9 cellular contexts compared by ENCODE assay signal in genomic region chr3:171028779-171029232, GRCh38. TPM values are rescaled to one million over a fixed set of nuclear protein-coding genes. Genes with fewer than 3 reads are reported as not detected.
DNase-seq lines count a peak whose midpoint lies in the region; ATAC-seq and TF ChIP-seq lines count a peak whose summit lies in the region.
"Had no signal": no experiment of that assay in that cellular context is flagged by ENCODE, and none has a peak within 500 bp of the region (broad histone marks: within the 10 kb centered on the region; RNA-seq: fewer than 3 reads in every experiment).

No MANE protein-coding gene starts in this region.

- 53 to 60% methylated on average over 8 of the region's 8 CpGs for WGBS in body of pancreas, 2 donors
- WGBS in stomach, 5 donors, result 32 to 40% (median 38%) methylated on average over 8 of the region's 8 CpGs

- TF ChIP-seq POLR2A in body of pancreas (IDR thresholded peaks at IDR 0.05) (no peak), stomach (IDR thresholded peaks at IDR 0.05) (no peak)

- H3K27me3 ChIP-seq in body of pancreas (no peaks in the 10 kb centered on the region), stomach (peaks cover 0 to 13% (median 5%) of the 10 kb centered on the region in 3 donors)

- no peak for TF ChIP-seq EP300 in stomach (IDR thresholded peaks at IDR 0.05)

- H3K36me3 ChIP-seq in body of pancreas (replicated peaks in 1 of 2; ENCODE audit: insufficient read depth in 1 of 2, low read depth in 2 of 2), result no peaks in the 10 kb centered on the region
- H3K36me3 ChIP-seq in stomach, result no peaks in the 10 kb centered on the region

- ATAC-seq in body of pancreas, result peak; percentile 81

- H3K36me3 Mint-ChIP-seq in activated T-helper 1 cell treated with anti-CD3 and anti-CD28 coated beads, Interleukin-12 subunit alpha, Interleukin-12 subunit beta, Interleukin-2, Interleukin-4 antibody, amounts not matched to agents 30 ng/mL and 10 ng/mL and 1 ng/mL, durations not matched to agents 14 hours and 24 hours and 36 hours (ENCODE audit: low read depth), result no peaks in the 10 kb centered on the region

- peaks cover 12% of the 10 kb centered on the region for H3K27me3 Mint-ChIP-seq in activated T-helper 1 cell treated with anti-CD3 and anti-CD28 coated beads, Interleukin-12 subunit alpha, Interleukin-12 subunit beta, Interleukin-2, Interleukin-4 antibody, amounts not matched to agents 30 ng/mL and 10 ng/mL and 1 ng/mL, durations not matched to agents 14 hours and 24 hours and 36 hours (ENCODE audit: insufficient read depth)

- H3K4me1 Mint-ChIP-seq in activated T-helper 1 cell treated with anti-CD3 and anti-CD28 coated beads, Interleukin-12 subunit alpha, Interleukin-12 subunit beta, Interleukin-2, Interleukin-4 antibody, amounts not matched to agents 30 ng/mL and 10 ng/mL and 1 ng/mL, durations not matched to agents 14 hours and 24 hours and 36 hours (ENCODE audit: low read depth), result no peaks in the 10 kb centered on the region

- peak; percentile 90 for DNase-seq in HCEC 1CT
- peak in 2 of 4 donors; percentile 13 to 41 for DNase-seq in body of pancreas
- peak; percentile 96 for DNase-seq in iris pigment epithelial cell (ENCODE audit: low read depth)
- no peak for DNase-seq in stomach
- DNase-seq in RPMI8226, result no peak
- DNase-seq in activated naive CD4-positive, alpha-beta T cell (lab: John Stamatoyannopoulos, UW), result no peak
- DNase-seq in globus pallidus (ENCODE audit: low spot score), result no peak
- no peak for DNase-seq in activated T-helper 1 cell treated with anti-CD3 and anti-CD28 coated beads, Interleukin-12 subunit alpha, Interleukin-12 subunit beta, Interleukin-2, Interleukin-4 antibody, amounts not matched to agents 30 ng/mL and 10 ng/mL and 1 ng/mL, durations not matched to agents 14 hours and 24 hours and 36 hours (ENCODE audit: low spot score)
- DNase-seq: NCI-H187 had no signal

- H3K4me1 ChIP-seq in body of pancreas (peaks cover 34% of the 10 kb centered on the region), stomach (peaks cover 0 to 17% (median 6%) of the 10 kb centered on the region in 4 donors)

- no peak overlapping the region for H3K4me3 Mint-ChIP-seq in activated T-helper 1 cell treated with anti-CD3 and anti-CD28 coated beads, Interleukin-12 subunit alpha, Interleukin-12 subunit beta, Interleukin-2, Interleukin-4 antibody, amounts not matched to agents 30 ng/mL and 10 ng/mL and 1 ng/mL, durations not matched to agents 14 hours and 24 hours and 36 hours

- H3K9me3 Mint-ChIP-seq in activated T-helper 1 cell treated with anti-CD3 and anti-CD28 coated beads, Interleukin-12 subunit alpha, Interleukin-12 subunit beta, Interleukin-2, Interleukin-4 antibody, amounts not matched to agents 30 ng/mL and 10 ng/mL and 1 ng/mL, durations not matched to agents 14 hours and 24 hours and 36 hours, result no peaks in the 10 kb centered on the region

- H3K4me3 ChIP-seq in body of pancreas, result no peak overlapping the region
- H3K4me3 ChIP-seq in stomach, result peak overlapping the region; percentile 32 to 34 (median 32)

- H3K27ac ChIP-seq in body of pancreas (peak overlapping the region in 2 of 4 donors; percentile 54 to 64), stomach (peak overlapping the region in 2 of 5 donors; percentile 35 to 50)

- intact Hi-C loops in body of pancreas (cut with DNase I), result no loop called here
- intact Hi-C loops in stomach (cut with DNase I; ENCODE audit: low total_unique reads), result no loop called here
- intact Hi-C loops in activated T-helper 1 cell treated with anti-CD3 and anti-CD28 coated beads, Interleukin-12 subunit alpha, Interleukin-12 subunit beta, Interleukin-2, Interleukin-4 antibody, amounts not matched to agents 30 ng/mL and 10 ng/mL and 1 ng/mL, durations not matched to agents 14 hours and 24 hours and 36 hours (cut with micrococcal nuclease), result loop anchor here (5.0 kb wide), 1 partner anchor 157 kb away; the partner anchor contains the start of gene RPL22L1

- TF ChIP-seq CTCF in body of pancreas (IDR thresholded peaks at IDR 0.05) (no peak), stomach (IDR thresholded peaks at IDR 0.05) (no peak)

- H3K27ac Mint-ChIP-seq in activated T-helper 1 cell treated with anti-CD3 and anti-CD28 coated beads, Interleukin-12 subunit alpha, Interleukin-12 subunit beta, Interleukin-2, Interleukin-4 antibody, amounts not matched to agents 30 ng/mL and 10 ng/mL and 1 ng/mL, durations not matched to agents 14 hours and 24 hours and 36 hours, result no peak overlapping the region

- H3K9me3 ChIP-seq in body of pancreas, result no peaks in the 10 kb centered on the region
- H3K9me3 ChIP-seq in stomach, result no peaks in the 10 kb centered on the region

RNA-seq across cellular contexts. Expression of gene SLC2A2, which starts 2.3 kb away (rescaled TPM):
- total RNA-seq in body of pancreas (1 to 10 TPM; 2.9 to 8.2 TPM), stomach (1 to 10 TPM in 1 of 5 donors, not detected in 4; 2.9 TPM)
- polyA plus RNA-seq in stomach, result not detected
- not detected in 2 replicates for total RNA-seq in activated T-helper 1 cell treated with anti-CD3 and anti-CD28 coated beads, Interleukin-12 subunit alpha, Interleukin-12 subunit beta, Interleukin-2, Interleukin-4 antibody, amounts not matched to agents 30 ng/mL and 10 ng/mL and 1 ng/mL, durations not matched to agents 14 hours and 24 hours and 36 hours

Comparison
In these comparisons a context has a peak if more than half of its experiments do, and no peak if none do; other contexts are left out.
1. DNase-seq: peak in HCEC 1CT (single experiment) and iris pigment epithelial cell (single experiment); none in stomach (single experiment), RPMI8226 (single experiment), activated naive CD4-positive, alpha-beta T cell (0 of 4), globus pallidus (single experiment) and activated T-helper 1 cell treated with anti-CD3 and anti-CD28 coated beads, Interleukin-12 subunit alpha, Interleukin-12 subunit beta, Interleukin-2, Interleukin-4 antibody, amounts not matched to agents 30 ng/mL and 10 ng/mL and 1 ng/mL, durations not matched to agents 14 hours and 24 hours and 36 hours (single experiment).
2. H3K4me3 ChIP-seq: peak in stomach (4 of 4); none in body of pancreas (0 of 2).